ENCODE assay signal across 30 cellular contexts in genomic region chr12:76383988-76384387, GRCh38.
"Had no signal": no experiment of that assay in that cellular context is flagged by ENCODE, and none has a peak within 500 bp of the region (broad histone marks: within the 10 kb centered on the region; RNA-seq: fewer than 3 reads in every experiment).

No MANE protein-coding gene starts in this region.

- H3K4me3 ChIP-seq: ascending aorta, breast epithelium, cardiac muscle cell, esophagus squamous epithelium, heart left ventricle had no signal

- H3K27ac Mint-ChIP-seq: activated CD4-positive, alpha-beta memory T cell treated with anti-CD3 and anti-CD28 coated beads, Interleukin-2, amount 10 ng/mL, durations not matched to agents 7 days and 5 days; activated CD4-positive, alpha-beta T cell treated with anti-CD3 and anti-CD28 coated beads, Interleukin-2, amount 10 ng/mL, durations not matched to agents 7 days and 5 days; activated naive CD4-positive, alpha-beta T cell treated with anti-CD3 and anti-CD28 coated beads, Interleukin-2, amount 10 ng/mL, durations not matched to agents 7 days and 5 days; activated naive CD4-positive, alpha-beta T cell treated with anti-CD3 and anti-CD28 coated beads, Interleukin-2, amount 50 U/mL, for 72 hours; activated naive CD8-positive, alpha-beta T cell treated with anti-CD3 and anti-CD28 coated beads, Interleukin-2, amount 10 ng/mL, durations not matched to agents 7 days and 5 days; activated T-cell treated with anti-CD3 and anti-CD28 coated beads, Interleukin-2, amount 50 U/mL, for 24 hours; activated T-cell treated with anti-CD3 and anti-CD28 coated beads, Interleukin-2, amount 50 U/mL, for 72 hours; brain; effector memory CD8-positive, alpha-beta T cell had no signal

- H3K36me3 ChIP-seq: breast epithelium had no signal

- H3K27me3 Mint-ChIP-seq: activated CD4-positive, alpha-beta memory T cell treated with anti-CD3 and anti-CD28 coated beads, Interleukin-2, amount 10 ng/mL, durations not matched to agents 7 days and 5 days; activated CD4-positive, alpha-beta T cell treated with anti-CD3 and anti-CD28 coated beads, Interleukin-2, amount 10 ng/mL, durations not matched to agents 7 days and 5 days; activated naive CD4-positive, alpha-beta T cell treated with anti-CD3 and anti-CD28 coated beads, Interleukin-2, amount 10 ng/mL, durations not matched to agents 7 days and 5 days; activated naive CD8-positive, alpha-beta T cell treated with anti-CD3 and anti-CD28 coated beads, Interleukin-2, amount 10 ng/mL, durations not matched to agents 7 days and 5 days; activated T-cell treated with anti-CD3 and anti-CD28 coated beads, Interleukin-2, amount 50 U/mL, for 24 hours; brain; central memory CD8-positive, alpha-beta T cell; effector memory CD8-positive, alpha-beta T cell had no signal

- H3K4me1 ChIP-seq: ascending aorta, breast epithelium, heart left ventricle had no signal

- H3K27me3 ChIP-seq: ascending aorta, breast epithelium, cardiac muscle cell, esophagus squamous epithelium, heart left ventricle had no signal

- ATAC-seq: activated naive CD4-positive, alpha-beta T cell treated with anti-CD3 and anti-CD28 coated beads, Interleukin-2, amount 50 U/mL, for 72 hours; activated T-cell treated with anti-CD3 and anti-CD28 coated beads, Interleukin-2, amount 50 U/mL, for 72 hours; effector memory CD8-positive, alpha-beta T cell; heart left ventricle had no signal

- DNase-seq: activated CD4-positive, alpha-beta memory T cell treated with anti-CD3 and anti-CD28 coated beads, Interleukin-2, amount 10 ng/mL, durations not matched to agents 7 days and 5 days; activated CD4-positive, alpha-beta T cell treated with anti-CD3 and anti-CD28 coated beads for 1 hour; activated CD4-positive, alpha-beta T cell treated with anti-CD3 and anti-CD28 coated beads for 4 hours; activated CD4-positive, alpha-beta T cell treated with anti-CD3 and anti-CD28 coated beads, Interleukin-2, amount 10 ng/mL, durations not matched to agents 7 days and 5 days; activated CD4-positive, alpha-beta T cell treated with anti-CD3 and anti-CD28 coated beads, Interleukin-2, amount 50 U/mL, for 4 hours; activated CD4-positive, CD25-positive, alpha-beta regulatory T cell; activated CD8-positive, alpha-beta memory T cell treated with anti-CD3 and anti-CD28 coated beads, Interleukin-2, amount 50 U/mL, for 48 hours; activated gamma-delta T cell; activated naive CD4-positive, alpha-beta T cell; activated naive CD4-positive, alpha-beta T cell treated with anti-CD3 and anti-CD28 coated beads, Interleukin-2, amount 10 ng/mL, durations not matched to agents 7 days and 5 days; activated naive CD8-positive, alpha-beta T cell treated with anti-CD3 and anti-CD28 coated beads, Interleukin-2, amount 10 ng/mL, durations not matched to agents 7 days and 5 days; activated T-cell treated with anti-CD3 and anti-CD28 coated beads for 4 hours; activated T-cell treated with anti-CD3 and anti-CD28 coated beads, Interleukin-2, amount 50 U/mL, for 24 hours; activated T-cell treated with anti-CD3 and anti-CD28 coated beads, Interleukin-2, amount 50 U/mL, for 72 hours; cortex of kidney; dermis blood vessel endothelial cell; effector CD4-positive, alpha-beta T cell; effector memory CD8-positive, alpha-beta T cell; esophagus squamous epithelium; foreskin melanocyte; glutamatergic neuron; heart left ventricle; T-helper 2 cell had no signal

- H3K27ac ChIP-seq: ascending aorta, breast epithelium, cardiac muscle cell, epithelial cell of prostate, esophagus squamous epithelium, heart left ventricle had no signal

- H3K9me3 ChIP-seq: ascending aorta, breast epithelium, esophagus squamous epithelium, heart left ventricle had no signal

- H3K4me3 Mint-ChIP-seq: activated CD4-positive, alpha-beta memory T cell treated with anti-CD3 and anti-CD28 coated beads, Interleukin-2, amount 10 ng/mL, durations not matched to agents 7 days and 5 days; activated CD4-positive, alpha-beta T cell treated with anti-CD3 and anti-CD28 coated beads, Interleukin-2, amount 10 ng/mL, durations not matched to agents 7 days and 5 days; activated naive CD4-positive, alpha-beta T cell treated with anti-CD3 and anti-CD28 coated beads, Interleukin-2, amount 10 ng/mL, durations not matched to agents 7 days and 5 days; activated naive CD8-positive, alpha-beta T cell treated with anti-CD3 and anti-CD28 coated beads, Interleukin-2, amount 10 ng/mL, durations not matched to agents 7 days and 5 days; activated T-cell treated with anti-CD3 and anti-CD28 coated beads, Interleukin-2, amount 50 U/mL, for 24 hours; activated T-cell treated with anti-CD3 and anti-CD28 coated beads, Interleukin-2, amount 50 U/mL, for 72 hours; brain; central memory CD8-positive, alpha-beta T cell; effector memory CD8-positive, alpha-beta T cell had no signal

- H3K9me3 Mint-ChIP-seq: activated CD4-positive, alpha-beta memory T cell treated with anti-CD3 and anti-CD28 coated beads, Interleukin-2, amount 10 ng/mL, durations not matched to agents 7 days and 5 days; activated CD4-positive, alpha-beta T cell treated with anti-CD3 and anti-CD28 coated beads, Interleukin-2, amount 10 ng/mL, durations not matched to agents 7 days and 5 days; activated naive CD4-positive, alpha-beta T cell treated with anti-CD3 and anti-CD28 coated beads, Interleukin-2, amount 10 ng/mL, durations not matched to agents 7 days and 5 days; activated naive CD4-positive, alpha-beta T cell treated with anti-CD3 and anti-CD28 coated beads, Interleukin-2, amount 50 U/mL, for 72 hours; activated naive CD8-positive, alpha-beta T cell treated with anti-CD3 and anti-CD28 coated beads, Interleukin-2, amount 10 ng/mL, durations not matched to agents 7 days and 5 days; activated T-cell treated with anti-CD3 and anti-CD28 coated beads, Interleukin-2, amount 50 U/mL, for 24 hours; activated T-cell treated with anti-CD3 and anti-CD28 coated beads, Interleukin-2, amount 50 U/mL, for 72 hours; brain; central memory CD8-positive, alpha-beta T cell; effector memory CD8-positive, alpha-beta T cell had no signal

- H3K4me1 Mint-ChIP-seq: activated CD4-positive, alpha-beta memory T cell treated with anti-CD3 and anti-CD28 coated beads, Interleukin-2, amount 10 ng/mL, durations not matched to agents 7 days and 5 days; activated CD4-positive, alpha-beta T cell treated with anti-CD3 and anti-CD28 coated beads, Interleukin-2, amount 10 ng/mL, durations not matched to agents 7 days and 5 days; activated naive CD4-positive, alpha-beta T cell treated with anti-CD3 and anti-CD28 coated beads, Interleukin-2, amount 10 ng/mL, durations not matched to agents 7 days and 5 days; activated naive CD8-positive, alpha-beta T cell treated with anti-CD3 and anti-CD28 coated beads, Interleukin-2, amount 10 ng/mL, durations not matched to agents 7 days and 5 days; brain; central memory CD8-positive, alpha-beta T cell had no signal
